8 cellular contexts compared by ENCODE assay signal in genomic region chr18:79070486-79070885, GRCh38. TPM values are rescaled to one million over a fixed set of nuclear protein-coding genes. Genes with fewer than 3 reads are reported as not detected.
A peak's percentile ranks its signal among the peaks of the same experiment; 100 is the strongest.
DNase-seq lines count a peak whose midpoint lies in the region; ATAC-seq and TF ChIP-seq lines count a peak whose summit lies in the region.

No MANE protein-coding gene starts in this region.

- no peak for ATAC-seq in GM18498 (IDR thresholded peaks at IDR 0.05; ENCODE audit: unreplicated experiment)

- H3K36me3 ChIP-seq in Loucy (ENCODE audit: insufficient read depth, low read length) = no peaks in the 10 kb centered on the region

- H3K9me3 Mint-ChIP-seq in Calu3 (ENCODE audit: low read depth, unreplicated experiment) (peaks cover 21% of the 10 kb centered on the region), neural crest cell (peaks cover 36% of the 10 kb centered on the region)

- H3K79me2 ChIP-seq in Loucy (ENCODE audit: insufficient read depth, low read length) = peaks cover 52% of the 10 kb centered on the region

- H4K20me1 ChIP-seq in Loucy (ENCODE audit: insufficient read depth, low read length, poor library complexity, severe bottlenecking) = peaks cover 4% of the 10 kb centered on the region

- intact Hi-C loops in Calu3 (cut with micrococcal nuclease; ENCODE audit: unreplicated experiment) = no loop called here

- H3F3A ChIP-seq in Loucy (ENCODE audit: low read depth) = peaks cover 2% of the 10 kb centered on the region; the same call in 1 of the 2 replicates

- no TSS peak for BruUV-seq in Calu3 (replicated peaks; lab: Mats Ljungman, UMichigan)

- peaks cover 31% of the 10 kb centered on the region for H3K4me1 ChIP-seq in Loucy (ENCODE audit: insufficient read depth, low read length, poor library complexity, severe bottlenecking)

- no peak overlapping the region for H3K27ac Mint-ChIP-seq in Calu3 (ENCODE audit: unreplicated experiment)
- no peak overlapping the region for H3K27ac Mint-ChIP-seq in neural crest cell (ENCODE audit: unreplicated experiment)

- no peaks in the 10 kb centered on the region for H3K9me3 ChIP-seq in Loucy (ENCODE audit: insufficient read depth, low read depth, low read length)

- H3K36me3 Mint-ChIP-seq in Calu3 (ENCODE audit: insufficient read depth, unreplicated experiment) = peaks cover 29% of the 10 kb centered on the region
- H3K36me3 Mint-ChIP-seq in neural crest cell (ENCODE audit: low read depth) = peaks cover 48% of the 10 kb centered on the region

- H3K9me2 ChIP-seq in Loucy (replicated peaks; ENCODE audit: low read depth, low read length) = no peaks in the 10 kb centered on the region

- H3K4me3 Mint-ChIP-seq in Calu3 (ENCODE audit: low read depth, unreplicated experiment) (peak overlapping the region; percentile 65), neural crest cell (peak overlapping the region; percentile 97)

- no peaks in the 10 kb centered on the region for H3K27me3 ChIP-seq in Loucy (ENCODE audit: insufficient read depth, low read length, poor library complexity, severe bottlenecking)

- H2AFZ ChIP-seq in Loucy (ENCODE audit: low read length) = no peak overlapping the region

- no peak overlapping the region for H3K27ac ChIP-seq in coronary artery

- H3K9ac ChIP-seq in Loucy (ENCODE audit: low read depth, low read length, poor library complexity, severe bottlenecking) = peak overlapping the region; percentile 83

- H3K4me2 ChIP-seq in Loucy (ENCODE audit: low read depth, low read length, poor library complexity, severe bottlenecking) = peak overlapping the region; percentile 72

- H3K4me1 Mint-ChIP-seq in Calu3 (ENCODE audit: low read depth, unreplicated experiment) = no peaks in the 10 kb centered on the region
- peaks cover 23% of the 10 kb centered on the region for H3K4me1 Mint-ChIP-seq in neural crest cell

- TF ChIP-seq CTCF in Calu3 (IDR thresholded peaks at IDR 0.05; ENCODE audit: unreplicated experiment) (no peak), Loucy (conservative IDR thresholded peaks at IDR 0.05; ENCODE audit: low read length) (no peak), coronary artery (IDR thresholded peaks at IDR 0.05) (no peak), neural crest cell (conservative IDR thresholded peaks at IDR 0.05) (no peak)

- CTCF ChIA-PET in Calu3 (lab: Charles Lee) = no interaction called here

- peaks cover 28% of the 10 kb centered on the region for H3K27me3 Mint-ChIP-seq in Calu3 (ENCODE audit: unreplicated experiment)
- peaks cover 26% of the 10 kb centered on the region for H3K27me3 Mint-ChIP-seq in neural crest cell (ENCODE audit: low read depth)

- H3K4me3 ChIP-seq in Loucy (ENCODE audit: low read length, poor library complexity, severe bottlenecking) (peak overlapping the region; percentile 85), coronary artery (peak overlapping the region; percentile 87)

- no peak for DNase-seq in Calu3
- no peak for DNase-seq in coronary artery (ENCODE audit: low spot score)
- no peak for DNase-seq in neural crest cell (ENCODE audit: low read depth, low spot score)
- DNase-seq in stimulated activated CD4-positive, alpha-beta T cell treated with anti-CD3 and anti-CD28 coated beads, Interleukin-4, amount 100 ng/mL, for 4 hours = no peak
- DNase-seq in effector CD8-positive, alpha-beta T cell (lab: John Stamatoyannopoulos, UW) = no peak
- no peak for DNase-seq in NCI-H345 (lab: John Stamatoyannopoulos, UW)

RNA-seq across cellular contexts. Expression of gene ATP9B, which starts 1.3 kb away (rescaled TPM):
- 24.6 and 25.6 TPM in 2 replicates for total RNA-seq in Calu3 (2022)
- 32.9 and 33.8 TPM in 2 replicates for total RNA-seq in neural crest cell
